20 cellular contexts compared by ENCODE assay signal in the genomic region with DNA sequence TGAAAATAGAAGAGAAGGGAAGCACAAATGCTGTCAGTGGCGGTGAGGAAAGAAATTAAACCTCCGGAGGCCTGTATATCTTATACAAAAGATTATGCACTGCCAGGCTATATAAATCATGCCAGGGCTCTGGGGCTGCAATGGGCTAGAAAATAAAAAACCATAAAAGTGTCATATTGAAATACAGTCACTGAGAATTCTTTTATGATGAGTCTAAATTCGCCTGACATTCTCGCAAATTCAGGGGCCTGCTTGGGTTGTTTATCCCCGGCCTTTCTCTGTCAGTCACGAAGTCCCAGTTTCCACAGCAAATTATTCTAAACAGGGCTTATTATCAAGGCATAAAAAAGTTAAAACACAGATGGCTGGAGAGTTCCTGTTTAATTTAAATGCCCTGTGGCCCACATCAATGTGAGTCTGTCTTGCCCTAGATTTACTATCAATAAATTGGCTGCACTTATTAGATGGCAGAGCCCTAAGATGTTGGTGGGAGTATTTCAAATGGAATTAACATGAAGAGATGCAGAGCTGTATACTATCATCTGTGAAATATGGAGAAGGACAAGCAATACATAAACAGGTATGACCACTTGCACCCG.
DNase-seq lines count a peak whose midpoint lies in the region; ATAC-seq, FAIRE-seq and TF ChIP-seq lines count a peak whose summit lies in the region.
"Had no signal": no experiment of that assay in that cellular context is flagged by ENCODE, and none has a peak within 500 bp of the region (broad histone marks: within the 10 kb centered on the region; RNA-seq: fewer than 3 reads in every experiment).

No MANE protein-coding gene starts in this region.

- DNase-seq in SK-N-SH (peak; percentile 43), mesenchymal stem cell (peak; percentile 19), urothelium cell line (ENCODE audit: low spot score) (peak; percentile 17), Peyer's patch (no peak), dermis blood vessel endothelial cell (no peak), NCI-H2171 treated with DMSO at 0.1 percent for 48 hours (lab: John Stamatoyannopoulos, UW) (no peak)
- DNase-seq: BE2C; CD4-positive, alpha-beta memory T cell; HCEC 1CT; IMR-90; Kasumi-1; NCI-H187 treated with DMSO at 0.1 percent for 48 hours; NCI-H446 treated with DMSO at 0.1 percent for 48 hours; NCI-H82; T-helper 1 cell had no signal

- H3K9me3 ChIP-seq in HEK293 (ENCODE audit: control insufficient read depth, insufficient read depth, low read depth, low read length) (no peaks in the 10 kb centered on the region), SK-N-SH (no peaks in the 10 kb centered on the region), mesenchymal stem cell (ENCODE audit: control insufficient read depth, low read length) (peaks cover 22% of the 10 kb centered on the region), Peyer's patch (no peaks in the 10 kb centered on the region)
- H3K9me3 ChIP-seq: BE2C had no signal

- H3K9me2 ChIP-seq in SK-N-SH, result no peaks in the 10 kb centered on the region

- no peaks in the 10 kb centered on the region for H3K27me3 ChIP-seq in SK-N-SH (ENCODE audit: insufficient read depth)
- H3K27me3 ChIP-seq in mesenchymal stem cell (ENCODE audit: control insufficient read depth in 1 of 2, insufficient read depth in 1 of 2, low read length in 2 of 2), result peaks cover 0 to 12% of the 10 kb centered on the region in 2 experiments
- H3K27me3 ChIP-seq in Peyer's patch, result no peaks in the 10 kb centered on the region

- WGBS in SK-N-SH (ENCODE audit: low lambda C conversion rate), result 30% methylated on average over 7 of the region's 7 CpGs
- WGBS in mesenchymal stem cell, result 84% methylated on average over 3 of the region's 7 CpGs

- peak in 1 of 2 experiments; percentile 48; a peak in 1 of 4 replicates for TF ChIP-seq EP300 in SK-N-SH (IDR thresholded peaks at IDR 0.05; ENCODE audit: borderline replicate concordance in 1 of 2, low read depth in 1 of 2, low read length in 1 of 2)

- H3K4me1 ChIP-seq in HEK293 (ENCODE audit: control insufficient read depth, insufficient read depth, low read length) (peaks cover 12% of the 10 kb centered on the region), SK-N-SH (ENCODE audit: control insufficient read depth in 1 of 2, insufficient read depth in 2 of 2, low read depth in 1 of 2, low read length in 1 of 2) (peaks cover 0 to 21% of the 10 kb centered on the region in 2 experiments; a peak in 2 of 4 replicates), mesenchymal stem cell (ENCODE audit: control insufficient read depth, insufficient read depth, low read depth, low read length) (no peaks in the 10 kb centered on the region), Peyer's patch (no peaks in the 10 kb centered on the region)
- H3K4me1 ChIP-seq: BE2C had no signal

- H3K79me1 ChIP-seq in mesenchymal stem cell (replicated peaks; ENCODE audit: low read length, poor library complexity, severe bottlenecking), result no peaks in the 10 kb centered on the region

- CTCF ChIA-PET in HEK293 (lab: Yijun Ruan, JAX) (interaction anchor here (0.8 to 0.9 kb wide), 2 partner anchors 16 to 182 kb away, joined by 3 to 4 read pairs; no protein-coding TSS in a partner anchor), SK-N-SH (lab: Yijun Ruan, JAX) (interaction anchor here (0.9 to 1.8 kb wide), 4 partner anchors 15 to 116 kb away, joined by 3 to 8 read pairs (median 4); no protein-coding TSS in a partner anchor)

- no peak overlapping the region for H3K4ac ChIP-seq in mesenchymal stem cell (ENCODE audit: low read depth in 1 of 2, low read length in 2 of 2)

- H4K91ac ChIP-seq in mesenchymal stem cell (ENCODE audit: low read length), result no peak overlapping the region

- no peak for TF ChIP-seq POLR2A in Peyer's patch (IDR thresholded peaks at IDR 0.05)

- H3K36me3 ChIP-seq in HEK293 (ENCODE audit: control insufficient read depth in 2 of 2, insufficient read depth in 1 of 2, low read length in 2 of 2) (no peaks in the 10 kb centered on the region), SK-N-SH (replicated peaks in 1 of 2; ENCODE audit: control insufficient read depth in 1 of 2, insufficient read depth in 2 of 2, low read length in 1 of 2) (no peaks in the 10 kb centered on the region), mesenchymal stem cell (ENCODE audit: control insufficient read depth in 1 of 2, insufficient read depth in 2 of 2, low read depth in 1 of 2, low read length in 2 of 2) (no peaks in the 10 kb centered on the region), Peyer's patch (no peaks in the 10 kb centered on the region)
- H3K36me3 ChIP-seq: BE2C had no signal

- H3K27ac ChIP-seq in HEK293 (ENCODE audit: extremely low read depth, low read depth, low read length) (peak overlapping the region; percentile 24; the same call in 1 of the 2 replicates), SK-N-SH (ENCODE audit: low read depth in 2 of 2, low read length in 1 of 2) (peak overlapping the region in 1 of 2 experiments; percentile 75; a peak in 2 of 4 replicates), mesenchymal stem cell (ENCODE audit: low read length, poor library complexity, severe bottlenecking) (no peak overlapping the region), Peyer's patch (no peak overlapping the region)
- H3K27ac ChIP-seq: SK-N-MC had no signal

- H3F3A ChIP-seq in SK-N-SH (replicated peaks; ENCODE audit: insufficient read depth), result no peaks in the 10 kb centered on the region

- no peak overlapping the region for H2BK5ac ChIP-seq in mesenchymal stem cell (ENCODE audit: low read depth, low read length, poor library complexity, severe bottlenecking)

- TF ChIP-seq CTCF in HEK293 (tag by site-specific recombination; IDR thresholded peaks at IDR 0.05), result no peak
- no peak for TF ChIP-seq CTCF in SK-N-SH (IDR thresholded peaks at IDR 0.05)
- no peak for TF ChIP-seq CTCF in Peyer's patch (IDR thresholded peaks at IDR 0.05)

- H3K9ac ChIP-seq in SK-N-SH, result no peak overlapping the region
- no peak overlapping the region for H3K9ac ChIP-seq in mesenchymal stem cell (ENCODE audit: low read length)

- no peak overlapping the region for H3K14ac ChIP-seq in mesenchymal stem cell (ENCODE audit: low read length in 2 of 2)

- no peak for TF ChIP-seq RAD21 in SK-N-SH (IDR thresholded peaks at IDR 0.05; ENCODE audit: low read length)

- H4K8ac ChIP-seq in mesenchymal stem cell (ENCODE audit: low read length), result no peak overlapping the region

- no peaks in the 10 kb centered on the region for H4K20me1 ChIP-seq in SK-N-SH (ENCODE audit: insufficient read depth)

- no peak overlapping the region for H2AK5ac ChIP-seq in mesenchymal stem cell (ENCODE audit: low read length, severe bottlenecking)

- H2BK15ac ChIP-seq in mesenchymal stem cell (ENCODE audit: low read depth, poor library complexity, severe bottlenecking), result no peak overlapping the region

- H2AFZ ChIP-seq in SK-N-SH (ENCODE audit: low read depth) (no peak overlapping the region), mesenchymal stem cell (ENCODE audit: low read depth, low read length) (no peak overlapping the region)

- POLR2A ChIA-PET in HEK293 (lab: Yijun Ruan, JAX), result no interaction called here
- POLR2A ChIA-PET in SK-N-SH (lab: Yijun Ruan, JAX), result no interaction called here

- H3K4me3 ChIP-seq in HEK293 (ENCODE audit: low read depth, low read length) (no peak overlapping the region), SK-N-SH (ENCODE audit: low read depth in 2 of 2, low read length in 1 of 2) (no peak overlapping the region), mesenchymal stem cell (ENCODE audit: insufficient read depth in 1 of 2, low read depth in 1 of 2, low read length in 2 of 2) (no peak overlapping the region), Peyer's patch (no peak overlapping the region)
- H3K4me3 ChIP-seq: SK-N-MC had no signal

- no peak for ATAC-seq in GM18907 (IDR thresholded peaks at IDR 0.05; ENCODE audit: unreplicated experiment)
- ATAC-seq: Panc1, Right ventricle myocardium inferior had no signal

- no peaks in the 10 kb centered on the region for H3K79me2 ChIP-seq in SK-N-SH (ENCODE audit: insufficient read depth)

- H2BK12ac ChIP-seq in mesenchymal stem cell (ENCODE audit: low read length in 2 of 2), result no peak overlapping the region

- no peak overlapping the region for H3K4me2 ChIP-seq in SK-N-SH
- no peak overlapping the region for H3K4me2 ChIP-seq in mesenchymal stem cell (ENCODE audit: low read length, poor library complexity, severe bottlenecking)

- H3K23ac ChIP-seq in mesenchymal stem cell (ENCODE audit: low read length in 2 of 2), result no peak overlapping the region

- H2BK120ac ChIP-seq in mesenchymal stem cell (ENCODE audit: low read depth, low read length), result no peak overlapping the region

- FAIRE-seq in urothelium cell line (lab: Jason Lieb, UNC), result no peak

- H3K18ac ChIP-seq in mesenchymal stem cell (ENCODE audit: low read depth in 1 of 2, low read length in 2 of 2), result no peak overlapping the region

TF ChIP-seq in SK-N-SH, 30 proteins besides CTCF, POLR2A, EP300 and RAD21 (continues in another document):
- no peak for TF ChIP-seq JUND (IDR thresholded peaks at IDR 0.05)
- no peak for TF ChIP-seq MXI1 (IDR thresholded peaks at IDR 0.05; ENCODE audit: low read depth, low read length)
- no peak for TF ChIP-seq FOXM1 (IDR thresholded peaks at IDR 0.05; ENCODE audit: low read depth)
- TF ChIP-seq TCF12 (IDR thresholded peaks at IDR 0.05), result peak; percentile 12; the same call in 1 of the 2 replicates
- TF ChIP-seq, protein P1, sequence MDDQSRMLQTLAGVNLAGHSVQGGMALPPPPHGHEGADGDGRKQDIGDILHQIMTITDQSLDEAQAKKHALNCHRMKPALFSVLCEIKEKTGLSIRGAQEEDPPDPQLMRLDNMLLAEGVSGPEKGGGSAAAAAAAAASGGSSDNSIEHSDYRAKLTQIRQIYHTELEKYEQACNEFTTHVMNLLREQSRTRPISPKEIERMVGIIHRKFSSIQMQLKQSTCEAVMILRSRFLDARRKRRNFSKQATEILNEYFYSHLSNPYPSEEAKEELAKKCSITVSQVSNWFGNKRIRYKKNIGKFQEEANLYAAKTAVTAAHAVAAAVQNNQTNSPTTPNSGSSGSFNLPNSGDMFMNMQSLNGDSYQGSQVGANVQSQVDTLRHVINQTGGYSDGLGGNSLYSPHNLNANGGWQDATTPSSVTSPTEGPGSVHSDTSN (IDR thresholded peaks at IDR 0.05), result no peak
- TF ChIP-seq TAF1 (IDR thresholded peaks at IDR 0.05; ENCODE audit: borderline replicate concordance, low read depth, low read length), result no peak
- no peak for TF ChIP-seq SMC3 (IDR thresholded peaks at IDR 0.05; ENCODE audit: low read depth, low read length)
- no peak for TF ChIP-seq FOSL2 (IDR thresholded peaks at IDR 0.05; ENCODE audit: borderline replicate concordance, low read depth)
- no peak for TF ChIP-seq TEAD4 (IDR thresholded peaks at IDR 0.05; ENCODE audit: borderline replicate concordance, insufficient read depth)
- no peak for TF ChIP-seq ELF1 (IDR thresholded peaks at IDR 0.05)
- TF ChIP-seq NRF1 (IDR thresholded peaks at IDR 0.05; ENCODE audit: low read depth, low read length), result no peak
- no peak for TF ChIP-seq RFX5 (IDR thresholded peaks at IDR 0.05; ENCODE audit: low read length)
- no peak for TF ChIP-seq MEF2A (IDR thresholded peaks at IDR 0.05; ENCODE audit: borderline replicate concordance, low read depth)
- 0 out of 2 replicates have a peak, but pooled peaks have one; percentile 35 for TF ChIP-seq RCOR1 (IDR thresholded peaks at IDR 0.05; ENCODE audit: low read length)

Comparison
In these comparisons a context has a peak if more than half of its experiments do, and no peak if none do; other contexts are left out.
1. DNase-seq: peak in SK-N-SH (single experiment), mesenchymal stem cell (single experiment) and urothelium cell line (single experiment); none in Peyer's patch (0 of 3), dermis blood vessel endothelial cell (single experiment) and NCI-H2171 treated with DMSO at 0.1 percent for 48 hours (single experiment).